In genomic region chr6:55437141-55437540, GRCh38 we compare ENCODE assay signal across 32 cellular contexts.
"Had no signal": no experiment of that assay in that cellular context is flagged by ENCODE, and none has a peak within 500 bp of the region (broad histone marks: within the 10 kb centered on the region; RNA-seq: fewer than 3 reads in every experiment).

No MANE protein-coding gene starts in this region.

- H3K4me1 ChIP-seq: adrenal gland, ascending aorta had no signal

- H3K36me3 ChIP-seq: adrenal gland, ascending aorta, cardiac muscle cell had no signal

- H3K9me3 ChIP-seq: adrenal gland, ascending aorta had no signal

- H3K27me3 ChIP-seq: adrenal gland, ascending aorta, cardiac muscle cell had no signal

- H3K4me3 ChIP-seq: adrenal gland, ascending aorta, cardiac muscle cell had no signal

- DNase-seq: activated B cell treated with CpG ODN at 0.5 μM for 24 hours; activated CD4-positive, alpha-beta memory T cell treated with anti-CD3 and anti-CD28 coated beads for 36 hours; activated CD4-positive, alpha-beta T cell treated with anti-CD3 and anti-CD28 coated beads for 4 hours; activated CD4-positive, alpha-beta T cell treated with anti-CD3 and anti-CD28 coated beads, Interleukin-2, amount 10 ng/mL, durations not matched to agents 24 days and 14 days; activated CD4-positive, alpha-beta T cell treated with anti-CD3 and anti-CD28 coated beads, Interleukin-2, amount 50 U/mL, for 1 hour; activated CD4-positive, alpha-beta T cell treated with anti-CD3 and anti-CD28 coated beads, Interleukin-2, amount 50 U/mL, for 4 hours; activated CD4-positive, CD25-positive, alpha-beta regulatory T cell treated with anti-CD3 and anti-CD28 coated beads, Interleukin-2, amount 50 U/mL, for 72 hours; activated CD8-positive, alpha-beta memory T cell treated with anti-CD3 and anti-CD28 coated beads, Interleukin-2, amount 50 U/mL, for 4 hours; activated CD8-positive, alpha-beta T cell treated with anti-CD3 and anti-CD28 coated beads for 36 hours; activated effector memory CD4-positive, alpha-beta T cell treated with anti-CD3 and anti-CD28 coated beads, Interleukin-2, amount 50 U/mL, for 16 hours; activated gamma-delta T cell treated with Interleukin-2 at 50 U/mL for 16 hours; activated naive CD4-positive, alpha-beta T cell; activated naive CD4-positive, alpha-beta T cell treated with anti-CD3 and anti-CD28 coated beads for 36 hours; activated naive CD4-positive, alpha-beta T cell treated with anti-CD3 and anti-CD28 coated beads, Interleukin-2, amount 50 U/mL, for 16 hours; activated naive CD8-positive, alpha-beta T cell treated with anti-CD3 and anti-CD28 coated beads for 36 hours; activated T-cell treated with anti-CD3 and anti-CD28 coated beads for 4 hours; activated T-cell treated with anti-CD3 and anti-CD28 coated beads, Interleukin-2, amount 50 U/mL, for 1 hour; activated T-cell treated with anti-CD3 and anti-CD28 coated beads, Interleukin-2, amount 50 U/mL, for 4 hours; activated T-cell treated with anti-CD3 and anti-CD28 coated beads, Interleukin-2, amount 50 U/mL, for 72 hours; adrenal gland; amygdala; anterior cingulate cortex; caudate nucleus; cerebellar nuclear complex; T-helper 1 cell; T-helper 2 cell; T-helper 9 cell had no signal

- H3K27ac ChIP-seq: adrenal gland, ascending aorta, cardiac muscle cell, VCaP had no signal

- ATAC-seq: activated CD8-positive, alpha-beta T cell treated with anti-CD3 and anti-CD28 coated beads for 36 hours; activated naive CD4-positive, alpha-beta T cell treated with anti-CD3 and anti-CD28 coated beads, Interleukin-2, amount 50 U/mL, for 72 hours; activated T-cell treated with anti-CD3 and anti-CD28 coated beads, Interleukin-2, amount 50 U/mL, for 4 hours; activated T-cell treated with anti-CD3 and anti-CD28 coated beads, Interleukin-2, amount 50 U/mL, for 72 hours; activated T-helper 17 cell treated with anti-CD3 and anti-CD28 coated beads, Interleukin-2, amount 50 U/mL, for 72 hours had no signal
